24 cellular contexts compared by ENCODE assay signal in genomic region chr10:131872837-131873375, GRCh38. TPM values are rescaled to one million over a fixed set of nuclear protein-coding genes. Genes with fewer than 3 reads are reported as not detected.
DNase-seq lines count a peak whose midpoint lies in the region; FAIRE-seq and TF ChIP-seq lines count a peak whose summit lies in the region.
"Had no signal": no experiment of that assay in that cellular context is flagged by ENCODE, and none has a peak within 500 bp of the region (broad histone marks: within the 10 kb centered on the region; RNA-seq: fewer than 3 reads in every experiment).

No MANE protein-coding gene starts in this region.

- WGBS in H9 (ENCODE audit: extremely low coverage, insufficient read length, low lambda C conversion rate): no CpG with 5 or more reads among the region's 19 CpGs
- WGBS in H1 (ENCODE audit: extremely low coverage in 1 of 2, insufficient coverage in 1 of 2, insufficient read length in 1 of 2, insufficient replicate concordance in 2 of 2, low coverage in 1 of 2, low lambda C conversion rate in 2 of 2, missing lambda C conversion rate in 1 of 2), 2 experiments: 85% methylated on average over 16 of the region's 19 CpGs; no CpG with 5 or more reads in 1 of the 2 experiments
- WGBS in neuronal stem cell (ENCODE audit: extremely low coverage in 2 of 2, insufficient read length in 2 of 2, insufficient replicate concordance in 1 of 2), 2 donors: no CpG with 5 or more reads among the region's 19 CpGs
- 75 to 82% (median 78%) methylated on average over 8 to 19 of the region's 19 CpGs for WGBS in adrenal gland, 4 donors
- WGBS in esophagus squamous epithelium, 2 donors: 55 to 63% methylated on average over 1 to 7 of the region's 19 CpGs

- H3K27me3 ChIP-seq in BLaER1 (no peaks in the 10 kb centered on the region), H9 (ENCODE audit: insufficient read depth, low read length) (no peaks in the 10 kb centered on the region), H1 (replicated peaks in 1 of 4; ENCODE audit: control insufficient read depth in 3 of 4, extremely low read depth in 1 of 4, insufficient read depth in 3 of 4, low read length in 3 of 4) (no peaks in the 10 kb centered on the region; a peak in 1 of 7 replicates), neuronal stem cell (ENCODE audit: control insufficient read depth in 3 of 3, insufficient read depth in 3 of 3, low read depth in 1 of 3, low read length in 3 of 3) (peaks cover 0 to 31% (median 0%) of the 10 kb centered on the region in 3 experiments), adrenal gland (peaks cover 10% of the 10 kb centered on the region), esophagus squamous epithelium (peaks cover 0 to 80% (median 0%) of the 10 kb centered on the region in 4 donors)
- H3K27me3 ChIP-seq: neural progenitor cell had no signal

- TF ChIP-seq CTCF in H9 (conservative IDR thresholded peaks at IDR 0.05) (no peak), H1 (IDR thresholded peaks at IDR 0.05; ENCODE audit: control extremely low read depth in 1 of 3, insufficient read depth in 1 of 3, low read depth in 1 of 3, low read length in 3 of 3) (no peak), adrenal gland (IDR thresholded peaks at IDR 0.05) (no peak), esophagus squamous epithelium (IDR thresholded peaks at IDR 0.05) (no peak)

- no peaks in the 10 kb centered on the region for H3K79me1 ChIP-seq in H9 (ENCODE audit: insufficient read depth, low read depth, low read length, poor library complexity, severe bottlenecking)
- H3K79me1 ChIP-seq in H1 (ENCODE audit: low read depth, low read length): no peaks in the 10 kb centered on the region
- H3K79me1 ChIP-seq in neuronal stem cell (ENCODE audit: low read depth, low read length): peaks cover 3% of the 10 kb centered on the region

- H3K79me2 ChIP-seq in H9 (ENCODE audit: insufficient read depth, low read length) (no peaks in the 10 kb centered on the region), H1 (ENCODE audit: control insufficient read depth in 1 of 2, insufficient read depth in 2 of 2, low read length in 2 of 2) (no peaks in the 10 kb centered on the region)

- H3K56ac ChIP-seq in H9 (ENCODE audit: insufficient read length, low read depth, low read length) (no peak overlapping the region), H1 (replicated peaks; ENCODE audit: insufficient read length, low read depth, low read length) (no peak overlapping the region)

- H4K8ac ChIP-seq in H9 (replicated peaks; ENCODE audit: insufficient read length, low read depth, low read length) (no peak overlapping the region), H1 (ENCODE audit: extremely low read depth, insufficient read depth, low read length) (peak overlapping the region; percentile 63; the same call in 1 of the 2 replicates), neuronal stem cell (ENCODE audit: low read depth, low read length) (no peak overlapping the region)

- H3K4ac ChIP-seq in H9 (ENCODE audit: low read depth, low read length): no peak overlapping the region
- H3K4ac ChIP-seq in H1 (replicated peaks; ENCODE audit: insufficient read length, low read depth, low read length): no peak overlapping the region
- H3K4ac ChIP-seq in neuronal stem cell (ENCODE audit: low read length): peak overlapping the region; percentile 53

- no peak for TF ChIP-seq EP300 in H1 (IDR thresholded peaks at IDR 0.05; ENCODE audit: borderline replicate concordance in 1 of 2, low read depth in 2 of 2, low read length in 2 of 2)

- H3K27ac Mint-ChIP-seq in H9: no peak overlapping the region
- H3K27ac Mint-ChIP-seq: activated naive CD4-positive, alpha-beta T cell treated with anti-CD3 and anti-CD28 coated beads, Interleukin-2, amount 10 ng/mL, durations not matched to agents 7 days and 5 days; activated T-helper 1 cell treated with anti-CD3 and anti-CD28 coated beads, Interleukin-12 subunit alpha, Interleukin-12 subunit beta, Interleukin-2, Interleukin-4 antibody, amounts not matched to agents 30 ng/mL and 10 ng/mL and 1 ng/mL, durations not matched to agents 14 hours and 24 hours and 36 hours; effector memory CD8-positive, alpha-beta T cell; HFFc6; neural progenitor cell had no signal

- 0 out of 2 replicates have a peak overlapping the region, but pooled peaks have one; percentile 18 for H3K27ac ChIP-seq in BLaER1
- no peak overlapping the region for H3K27ac ChIP-seq in H9 (ENCODE audit: insufficient read length, low read depth, low read length)
- no peak overlapping the region for H3K27ac ChIP-seq in H1 (ENCODE audit: low read depth, low read length)
- H3K27ac ChIP-seq in neuronal stem cell (replicated peaks; ENCODE audit: low read length): no peak overlapping the region
- no peak overlapping the region for H3K27ac ChIP-seq in adrenal gland
- no peak overlapping the region for H3K27ac ChIP-seq in esophagus squamous epithelium
- H3K27ac ChIP-seq: breast epithelium, coronary artery, gastroesophageal sphincter, neural progenitor cell, prostate gland had no signal

- H3K23ac ChIP-seq in H9 (ENCODE audit: insufficient read length, low read depth, low read length) (no peak overlapping the region), H1 (ENCODE audit: insufficient read length) (no peak overlapping the region), neuronal stem cell (ENCODE audit: low read depth, low read length, poor library complexity) (peak overlapping the region; percentile 36)

- H3K4me3 ChIP-seq in BLaER1 (no peak overlapping the region), H1 (ENCODE audit: extremely low read depth in 1 of 4, insufficient read depth in 2 of 4, low read depth in 3 of 4, low read length in 4 of 4) (no peak overlapping the region), neuronal stem cell (ENCODE audit: low read length in 2 of 2) (no peak overlapping the region), adrenal gland (no peak overlapping the region), esophagus squamous epithelium (no peak overlapping the region)
- H3K4me3 ChIP-seq: coronary artery, gastroesophageal sphincter, lung, neural progenitor cell, prostate gland had no signal

- peaks cover under 1% of the 10 kb centered on the region; the same call in 1 of the 2 replicates for H3K27me3 Mint-ChIP-seq in H9 (ENCODE audit: low read depth)

- no peak for TF ChIP-seq RAD21 in H1 (IDR thresholded peaks at IDR 0.05 in 1 of 2, conservative IDR thresholded peaks at IDR 0.05 in 1 of 2; ENCODE audit: low read depth in 2 of 2, low read length in 2 of 2)

- H3K36me3 ChIP-seq in BLaER1 (no peaks in the 10 kb centered on the region), H1 (ENCODE audit: control insufficient read depth in 2 of 4, insufficient read depth in 4 of 4, low read length in 3 of 4) (no peaks in the 10 kb centered on the region), neuronal stem cell (replicated peaks in 1 of 2; ENCODE audit: control insufficient read depth in 2 of 2, insufficient read depth in 2 of 2, low read length in 2 of 2) (no peaks in the 10 kb centered on the region), adrenal gland (replicated peaks in 1 of 2) (no peaks in the 10 kb centered on the region), esophagus squamous epithelium (no peaks in the 10 kb centered on the region)
- H3K36me3 ChIP-seq: breast epithelium, gastroesophageal sphincter, neural progenitor cell, prostate gland had no signal

- H4K20me1 ChIP-seq in BLaER1: no peaks in the 10 kb centered on the region
- no peaks in the 10 kb centered on the region for H4K20me1 ChIP-seq in H9 (ENCODE audit: control insufficient read depth, insufficient read depth, insufficient read length)
- no peaks in the 10 kb centered on the region for H4K20me1 ChIP-seq in H1 (replicated peaks in 1 of 2; ENCODE audit: control insufficient read depth in 1 of 2, insufficient read depth in 2 of 2, low read length in 2 of 2)

- no peak overlapping the region for H2AFZ ChIP-seq in H9 (ENCODE audit: low read length)
- no peak overlapping the region for H2AFZ ChIP-seq in H1 (ENCODE audit: low read length)
- no peak overlapping the region for H2AFZ ChIP-seq in neuronal stem cell (ENCODE audit: low read length)
- H2AFZ ChIP-seq: neural progenitor cell had no signal

- H2BK15ac ChIP-seq in H9 (ENCODE audit: low read depth, low read length) (no peak overlapping the region), H1 (ENCODE audit: low read length) (no peak overlapping the region), neuronal stem cell (ENCODE audit: low read length) (peak overlapping the region; percentile 38)

- H3K9me3 ChIP-seq in BLaER1 (no peaks in the 10 kb centered on the region), H9 (ENCODE audit: control insufficient read depth, low read depth, low read length) (no peaks in the 10 kb centered on the region), H1 (ENCODE audit: insufficient read depth in 2 of 2, low read depth in 1 of 2, low read length in 1 of 2) (no peaks in the 10 kb centered on the region; a peak in 1 of 4 replicates), neuronal stem cell (replicated peaks in 1 of 2; ENCODE audit: control insufficient read depth in 2 of 2, insufficient read depth in 1 of 2, low read depth in 1 of 2, low read length in 2 of 2) (peaks cover 0 to 7% of the 10 kb centered on the region in 2 donors), adrenal gland (replicated peaks in 1 of 3) (no peaks in the 10 kb centered on the region), esophagus squamous epithelium (no peaks in the 10 kb centered on the region)
- H3K9me3 ChIP-seq: breast epithelium, gastroesophageal sphincter, prostate gland had no signal

- POLR2A ChIA-PET in H1 (lab: Charles Lee; ENCODE audit: partially characterized antibody): interaction anchor here (1.0 to 1.3 kb wide), 2 partner anchors 28 to 179 kb away, joined by 3 to 4 read pairs; partner anchors contain the start of gene PPP2R2D

- FAIRE-seq in H1 (lab: Jason Lieb, UNC): no peak
- FAIRE-seq: GM12892 had no signal

- no peak overlapping the region for H3K18ac ChIP-seq in H9 (ENCODE audit: insufficient read length, low read depth, low read length)
- no peak overlapping the region; the same call in 1 of the 2 replicates for H3K18ac ChIP-seq in H1 (ENCODE audit: extremely low read depth, low read length)
- peak overlapping the region; percentile 80 for H3K18ac ChIP-seq in neuronal stem cell (ENCODE audit: low read length)

- CTCF ChIA-PET in H1 (lab: Charles Lee; ENCODE audit: partially characterized antibody): interaction anchor here (0.6 to 3.8 kb wide), 17 partner anchors 13 to 655 kb away, joined by 3 to 21 read pairs (median 5); no protein-coding TSS in a partner anchor

- no peaks in the 10 kb centered on the region for H3K23me2 ChIP-seq in H9 (ENCODE audit: insufficient read length, low read depth, low read length, poor library complexity, severe bottlenecking)
- no peaks in the 10 kb centered on the region for H3K23me2 ChIP-seq in H1 (ENCODE audit: low read depth, low read length)

- H2BK20ac ChIP-seq in H9 (ENCODE audit: low read depth, low read length, poor library complexity, severe bottlenecking): no peak overlapping the region
- no peak overlapping the region for H2BK20ac ChIP-seq in H1 (ENCODE audit: low read length)

- H3K4me3 Mint-ChIP-seq in H9: no peak overlapping the region
- H3K4me3 Mint-ChIP-seq: activated naive CD4-positive, alpha-beta T cell treated with anti-CD3 and anti-CD28 coated beads, Interleukin-2, amount 10 ng/mL, durations not matched to agents 7 days and 5 days; activated T-helper 1 cell treated with anti-CD3 and anti-CD28 coated beads, Interleukin-12 subunit alpha, Interleukin-12 subunit beta, Interleukin-2, Interleukin-4 antibody, amounts not matched to agents 30 ng/mL and 10 ng/mL and 1 ng/mL, durations not matched to agents 14 hours and 24 hours and 36 hours; effector memory CD8-positive, alpha-beta T cell; HFFc6; neural progenitor cell had no signal

- no peak overlapping the region for H2BK120ac ChIP-seq in H9 (ENCODE audit: low read depth, low read length, poor library complexity, severe bottlenecking)
- no peak overlapping the region for H2BK120ac ChIP-seq in H1 (replicated peaks; ENCODE audit: low read depth, low read length)
- H2BK120ac ChIP-seq in neuronal stem cell (ENCODE audit: low read depth, low read length): peak overlapping the region; percentile 64

- H2AK5ac ChIP-seq in H9 (ENCODE audit: insufficient read length, low read length) (no peak overlapping the region), H1 (ENCODE audit: low read depth, low read length) (no peak overlapping the region), neuronal stem cell (ENCODE audit: low read depth, low read length) (peak overlapping the region; percentile 38)

- DNase-seq in H9 (peak; percentile 36), H1 (ENCODE audit: low read depth in 1 of 2, low spot score in 2 of 2) (no peak), neuronal stem cell (ENCODE audit: low spot score) (no peak), adrenal gland (no peak), esophagus squamous epithelium (lab: John Stamatoyannopoulos, UW) (no peak), GM19240 (ENCODE audit: insufficient read length, low spot score) (no peak), NCI-H345 treated with DMSO at 0.1 percent for 48 hours (lab: John Stamatoyannopoulos, UW; ENCODE audit: unreplicated experiment) (no peak)
- DNase-seq: activated naive CD4-positive, alpha-beta T cell treated with anti-CD3 and anti-CD28 coated beads, Interleukin-2, amount 10 ng/mL, durations not matched to agents 7 days and 5 days; amygdala; COR-L47; effector memory CD8-positive, alpha-beta T cell; HFFc6; hippocampal formation; NCI-H1105 treated with DMSO at 0.1 percent for 48 hours; NCI-H2081 had no signal

- peaks cover 29% of the 10 kb centered on the region for H3K4me1 ChIP-seq in BLaER1
- H3K4me1 ChIP-seq in H9 (ENCODE audit: insufficient read depth, low read length): no peaks in the 10 kb centered on the region
- H3K4me1 ChIP-seq in H1 (replicated peaks in 1 of 4; ENCODE audit: control insufficient read depth in 3 of 4, insufficient read depth in 4 of 4, low read length in 3 of 4): peaks cover 0 to 3% (median 0%) of the 10 kb centered on the region in 4 experiments; a peak in 2 of 7 replicates
- peaks cover 0 to 3% of the 10 kb centered on the region in 2 donors for H3K4me1 ChIP-seq in neuronal stem cell (ENCODE audit: control insufficient read depth in 2 of 2, insufficient read depth in 1 of 2, low read depth in 1 of 2, low read length in 2 of 2)
- peaks cover 0 to 6% of the 10 kb centered on the region in 2 donors for H3K4me1 ChIP-seq in adrenal gland (replicated peaks in 1 of 2)
- peaks cover 0 to 11% (median 0%) of the 10 kb centered on the region in 3 donors for H3K4me1 ChIP-seq in esophagus squamous epithelium
- H3K4me1 ChIP-seq: breast epithelium, prostate gland had no signal

- H3K36me3 Mint-ChIP-seq in H9 (ENCODE audit: insufficient read depth in 1 of 3, low read depth in 3 of 3): peaks cover 0 to 3% (median 0%) of the 10 kb centered on the region in 3 experiments; a peak in 2 of 7 replicates
- H3K36me3 Mint-ChIP-seq: activated naive CD4-positive, alpha-beta T cell treated with anti-CD3 and anti-CD28 coated beads, Interleukin-2, amount 10 ng/mL, durations not matched to agents 7 days and 5 days; neural progenitor cell had no signal

- H3K14ac ChIP-seq in H9 (ENCODE audit: insufficient read depth, low read length): no peak overlapping the region
- H3K14ac ChIP-seq in H1 (ENCODE audit: insufficient read length): no peak overlapping the region
- H3K14ac ChIP-seq in neuronal stem cell (ENCODE audit: low read length): peak overlapping the region; percentile 63

- H4K91ac ChIP-seq in H9 (ENCODE audit: insufficient read length, low read depth, low read length) (no peak overlapping the region), H1 (replicated peaks; ENCODE audit: insufficient read length, low read length) (peak overlapping the region; percentile 15), neuronal stem cell (ENCODE audit: low read depth, low read length, poor library complexity) (no peak overlapping the region)

- H2BK12ac ChIP-seq in H9 (ENCODE audit: insufficient read length, low read depth, low read length) (no peak overlapping the region), H1 (ENCODE audit: low read depth, low read length) (peak overlapping the region; percentile 14; the same call in 1 of the 2 replicates), neuronal stem cell (ENCODE audit: low read length) (no peak overlapping the region)

- no peak overlapping the region for H3K4me2 ChIP-seq in BLaER1
- no peak overlapping the region for H3K4me2 ChIP-seq in H9 (ENCODE audit: insufficient read depth, insufficient read length, low read length)
- H3K4me2 ChIP-seq in H1 (ENCODE audit: insufficient read depth in 1 of 2, low read depth in 2 of 2, low read length in 2 of 2): no peak overlapping the region
- no peak overlapping the region for H3K4me2 ChIP-seq in neuronal stem cell (ENCODE audit: insufficient read depth, low read length, poor library complexity, severe bottlenecking)
- H3K4me2 ChIP-seq: neural progenitor cell had no signal

- H3T11ph ChIP-seq in H9 (ENCODE audit: low read length): no peak overlapping the region

- peaks cover 3% of the 10 kb centered on the region in 2 experiments; a peak in 1 of 4 replicates for H3K4me1 Mint-ChIP-seq in H9

- H4K5ac ChIP-seq in H9 (ENCODE audit: insufficient read length, low read depth, low read length): no peak overlapping the region
- no peak overlapping the region for H4K5ac ChIP-seq in H1 (ENCODE audit: insufficient read length, low read depth, low read length)

- peaks cover 8 to 9% of the 10 kb centered on the region in 2 experiments; a peak in 4 of 5 replicates for H3K9me3 Mint-ChIP-seq in H9
- H3K9me3 Mint-ChIP-seq: activated naive CD4-positive, alpha-beta T cell treated with anti-CD3 and anti-CD28 coated beads, Interleukin-2, amount 10 ng/mL, durations not matched to agents 7 days and 5 days; activated T-helper 1 cell treated with anti-CD3 and anti-CD28 coated beads, Interleukin-12 subunit alpha, Interleukin-12 subunit beta, Interleukin-2, Interleukin-4 antibody, amounts not matched to agents 30 ng/mL and 10 ng/mL and 1 ng/mL, durations not matched to agents 14 hours and 24 hours and 36 hours; effector memory CD8-positive, alpha-beta T cell; HFFc6 had no signal

- intact Hi-C loops in adrenal gland (cut with DNase I): loop anchor here (5.0 to 10.0 kb wide), 3 partner anchors 418 to 1688 kb away; no protein-coding TSS in a partner anchor
- intact Hi-C loops in esophagus squamous epithelium (cut with DNase I): loop anchor here (10.0 kb wide), 1 partner anchor 1688 kb away; no protein-coding TSS in a partner anchor

- H2BK5ac ChIP-seq in H9 (ENCODE audit: insufficient read length, low read length) (no peak overlapping the region), H1 (ENCODE audit: low read depth, low read length) (no peak overlapping the region), neuronal stem cell (ENCODE audit: low read length) (no peak overlapping the region)

- TF ChIP-seq POLR2A in H1 (IDR thresholded peaks at IDR 0.05; ENCODE audit: control extremely low read depth in 1 of 2, low read depth in 2 of 2, low read length in 2 of 2): no peak
- TF ChIP-seq POLR2A in adrenal gland (IDR thresholded peaks at IDR 0.05): no peak
- TF ChIP-seq POLR2A in esophagus squamous epithelium (IDR thresholded peaks at IDR 0.05): no peak

- H3K9ac ChIP-seq in BLaER1: no peak overlapping the region
- no peak overlapping the region for H3K9ac ChIP-seq in H9 (ENCODE audit: extremely low read depth, insufficient read length, low read length)
- no peak overlapping the region for H3K9ac ChIP-seq in H1 (replicated peaks in 1 of 4; ENCODE audit: extremely low read depth in 1 of 4, low read depth in 3 of 4, low read length in 3 of 4)
- H3K9ac ChIP-seq in neuronal stem cell (ENCODE audit: low read depth, low read length, poor library complexity): peak overlapping the region; percentile 50
- H3K9ac ChIP-seq: neural progenitor cell had no signal

RNA-seq across cellular contexts. Expression of gene PPP2R2D, which starts 27.9 kb away (rescaled TPM):
- total RNA-seq in H9 (2021): 33.8 and 35.1 TPM in 2 replicates
- total RNA-seq in H1 (2021; fragmentation: NEBNext Ultra II Directional; extraction: Animal tissue kit (Norgen Biotek cat#: 25700)): 32.8 and 34.1 TPM in 2 replicates
- 22.8 and 25.4 TPM in 2 replicates for polyA plus RNA-seq in H1 (2011; rRNA removed)
- polyA plus RNA-seq in H1 (2011; cell fraction: cytosol; rRNA removed): 27.9 TPM
- 48.3 TPM for polyA plus RNA-seq in H1 (2011; cell fraction: nucleus; rRNA removed)
- polyA plus RNA-seq in H1 (2012, experiment 1 of 2): 23.0 to 27.3 TPM (median 25.8 TPM) in 4 replicates
- 17.9 TPM for polyA plus RNA-seq in H1 (2012, experiment 2 of 2)
- polyA plus RNA-seq in H1 (2013, experiment 1 of 2): 25.0 TPM
- polyA plus RNA-seq in H1 (2013, experiment 2 of 2): 25.3 TPM
- 38.8 and 40.7 TPM in 2 replicates for polyA minus RNA-seq in H1 (2011; rRNA and poly(A)+ RNA removed)
- 18.9 TPM for polyA minus RNA-seq in H1 (2011; cell fraction: cytosol; rRNA and poly(A)+ RNA removed)
- 42.4 TPM for polyA minus RNA-seq in H1 (2011; cell fraction: nucleus; rRNA and poly(A)+ RNA removed)
- polyA plus RNA-seq in neuronal stem cell (2013, experiment 1 of 2): 26.3 TPM
- polyA plus RNA-seq in neuronal stem cell (2013, experiment 2 of 2): 26.5 TPM
- 10 to 100 TPM; 37.8 to 83.2 (median 53.0) TPM for total RNA-seq in adrenal gland
- 10 to 100 TPM; 47.1 to 79.5 (median 63.3) TPM for polyA plus RNA-seq in adrenal gland
- total RNA-seq in esophagus squamous epithelium: 10 to 100 TPM; 18.6 to 27.5 (median 22.1) TPM
